ENCODE assay signal across 8 cellular contexts in the genomic region with DNA sequence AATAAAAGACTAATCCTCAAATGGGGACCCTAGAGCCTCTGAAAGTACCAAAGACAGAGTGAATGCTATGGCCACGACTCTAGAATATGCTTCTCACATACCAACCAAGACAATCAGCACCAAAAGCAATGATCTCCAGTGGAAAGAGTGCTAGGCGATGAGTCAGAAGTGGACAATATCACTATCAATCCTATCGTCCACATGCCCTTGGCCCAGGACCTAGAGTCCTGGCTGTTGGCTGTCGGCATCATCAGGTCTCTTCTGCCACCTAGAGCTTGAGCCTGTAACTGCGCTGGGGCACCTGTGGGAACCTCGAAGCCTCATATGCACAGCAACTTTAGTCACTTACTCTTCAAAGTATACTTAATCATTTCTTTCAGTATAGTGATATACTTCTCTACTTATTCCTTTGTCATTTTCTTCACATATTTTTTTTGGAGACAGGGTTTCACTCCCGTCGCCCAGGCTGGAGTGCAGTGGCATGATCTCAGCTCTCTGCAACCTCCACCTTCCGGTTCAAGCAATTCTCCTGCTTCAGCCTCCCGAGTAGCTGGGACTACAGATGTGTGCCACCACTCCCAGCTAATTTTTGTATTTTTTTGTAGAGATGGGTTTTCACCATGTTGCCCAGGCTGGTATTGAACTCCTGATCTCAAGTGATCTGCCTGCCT. TPM values are rescaled to one million over a fixed set of nuclear protein-coding genes. Genes with fewer than 3 reads are reported as not detected.
DNase-seq lines count a peak whose midpoint lies in the region; ATAC-seq and TF ChIP-seq lines count a peak whose summit lies in the region.

No MANE protein-coding gene starts in this region.

- no peak for ATAC-seq in effector memory CD8-positive, alpha-beta T cell (replicated peaks)
- no peak for ATAC-seq in GM21723 (IDR thresholded peaks at IDR 0.05; ENCODE audit: unreplicated experiment)
- no peak for ATAC-seq in GM21526 (IDR thresholded peaks at IDR 0.05; ENCODE audit: low FRiP score, unreplicated experiment)

- H3K36me3 ChIP-seq in thyroid gland, result peaks cover 0 to 29% of the 10 kb centered on the region in 2 donors

- H3K27me3 Mint-ChIP-seq in effector memory CD8-positive, alpha-beta T cell, result no peaks in the 10 kb centered on the region
- no peaks in the 10 kb centered on the region for H3K27me3 Mint-ChIP-seq in mesothelial cell of epicardium (ENCODE audit: low read depth)

- H3K36me3 Mint-ChIP-seq in effector memory CD8-positive, alpha-beta T cell (ENCODE audit: insufficient read depth), result peaks cover 89% of the 10 kb centered on the region
- peaks cover 13% of the 10 kb centered on the region for H3K36me3 Mint-ChIP-seq in mesothelial cell of epicardium

- DNase-seq in GM03348 (ENCODE audit: low spot score) (peak; percentile 84), M059J (ENCODE audit: low read depth) (peak; percentile 89), mesothelial cell of epicardium (ENCODE audit: low spot score in 2 of 2, unreplicated experiment in 2 of 2) (no peak), thyroid gland (peak; percentile 62 to 65)
- DNase-seq in activated CD4-positive, alpha-beta T cell treated with anti-CD3 and anti-CD28 coated beads for 4 hours, result peak; percentile 23 to 38
- DNase-seq in effector memory CD8-positive, alpha-beta T cell, result peak; percentile 16 to 28 (median 22)

- no peaks in the 10 kb centered on the region for H3K27me3 ChIP-seq in thyroid gland

- no peak overlapping the region for H3K4me3 Mint-ChIP-seq in effector memory CD8-positive, alpha-beta T cell
- no peak overlapping the region for H3K4me3 Mint-ChIP-seq in mesothelial cell of epicardium

- no peak overlapping the region for H3K27ac ChIP-seq in thyroid gland

- no peak overlapping the region for H3K4me3 ChIP-seq in thyroid gland (replicated peaks in 1 of 3)

- H3K4me1 Mint-ChIP-seq in effector memory CD8-positive, alpha-beta T cell (ENCODE audit: low read depth in 2 of 2), result peaks cover 1 to 6% of the 10 kb centered on the region in 2 donors
- H3K4me1 Mint-ChIP-seq in mesothelial cell of epicardium, result no peaks in the 10 kb centered on the region

- H3K4me1 ChIP-seq in thyroid gland, result no peaks in the 10 kb centered on the region

- intact Hi-C loops in thyroid gland (cut with DNase I), result loop anchor here (10.0 kb wide), 1 partner anchor 535 kb away; a partner anchor contains a TSS

- H3K27ac Mint-ChIP-seq in effector memory CD8-positive, alpha-beta T cell, result peak overlapping the region in 1 of 2 donors; percentile 44
- H3K27ac Mint-ChIP-seq in mesothelial cell of epicardium, result no peak overlapping the region

- WGBS in thyroid gland, 2 donors, result 76 to 79% methylated on average over 10 of the region's 10 CpGs

- H3K9me3 Mint-ChIP-seq in effector memory CD8-positive, alpha-beta T cell, result no peaks in the 10 kb centered on the region
- H3K9me3 Mint-ChIP-seq in mesothelial cell of epicardium, result no peaks in the 10 kb centered on the region

- TF ChIP-seq POLR2A in thyroid gland (IDR thresholded peaks at IDR 0.05), result no peak

- TF ChIP-seq CTCF in mesothelial cell of epicardium (IDR thresholded peaks at IDR 0.05; ENCODE audit: unreplicated experiment), result peak; percentile 23
- peak; percentile 41 to 83 (median 73) for TF ChIP-seq CTCF in thyroid gland (IDR thresholded peaks at IDR 0.05)

- H3K9me3 ChIP-seq in thyroid gland, result no peaks in the 10 kb centered on the region

RNA-seq across cellular contexts. Expression of a gene that starts 29.7 kb away (rescaled TPM):
- 21.3 and 33.0 TPM in 2 replicates for total RNA-seq in M059J (2014; rRNA removed; shearing (Covaris generic))
- 24.8 to 25.7 TPM (median 25.6 TPM) in 3 replicates for total RNA-seq in mesothelial cell of epicardium
- 10 to 100 TPM; 21.9 to 54.2 (median 37.6) TPM for total RNA-seq in thyroid gland

Comparison
In these comparisons a context has a peak if more than half of its experiments do, and no peak if none do; other contexts are left out.
1. DNase-seq: peak in GM03348 (single experiment), M059J (single experiment), activated CD4-positive, alpha-beta T cell treated with anti-CD3 and anti-CD28 coated beads for 4 hours (2 of 2), effector memory CD8-positive, alpha-beta T cell (3 of 3) and thyroid gland (2 of 2); none in mesothelial cell of epicardium (0 of 2).